ENCODE assay signal across 24 cellular contexts in the genomic region with DNA sequence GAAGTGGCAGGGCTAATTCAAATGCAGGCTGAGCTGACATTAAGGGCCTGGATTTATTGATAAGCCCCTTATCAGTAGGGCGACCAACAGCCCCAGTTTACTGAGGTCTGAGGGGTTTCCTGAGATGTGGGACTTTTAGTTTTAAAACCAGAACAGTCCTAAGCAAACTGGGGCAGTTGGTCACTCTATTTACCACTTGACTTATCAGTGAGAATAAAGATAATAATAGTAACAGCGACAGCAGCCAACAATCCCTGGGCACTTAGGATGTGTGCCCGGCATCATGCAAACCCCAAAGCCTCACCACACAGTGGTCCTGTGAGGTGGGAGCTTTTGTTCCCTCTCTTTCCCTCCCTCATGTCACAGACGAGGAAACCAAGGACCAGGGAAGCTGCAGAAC. TPM values are rescaled to one million over a fixed set of nuclear protein-coding genes. Genes with fewer than 3 reads are reported as not detected.
DNase-seq lines count a peak whose midpoint lies in the region; ATAC-seq and TF ChIP-seq lines count a peak whose summit lies in the region.
"Had no signal": no experiment of that assay in that cellular context is flagged by ENCODE, and none has a peak within 500 bp of the region (broad histone marks: within the 10 kb centered on the region; RNA-seq: fewer than 3 reads in every experiment).

No MANE protein-coding gene starts in this region.

- H3K9me3 Mint-ChIP-seq in CD4-positive, alpha-beta memory T cell = peaks cover 0 to 2% (median 0%) of the 10 kb centered on the region in 8 donors
- H3K9me3 Mint-ChIP-seq: activated T-helper 17 cell treated with anti-CD3 and anti-CD28 coated beads, Interleukin-2, amount 50 U/mL, for 72 hours had no signal

- peak overlapping the region in 6 of 7 donors; percentile 22 to 89 (median 66) for H3K27ac Mint-ChIP-seq in CD4-positive, alpha-beta memory T cell

- POLR2A ChIA-PET in CD4-positive, alpha-beta memory T cell (lab: Charles Lee; ENCODE audit: partially characterized antibody) = interaction anchor here (2.4 kb wide), 1 partner anchor 27 kb away, joined by 7 read pairs; no protein-coding TSS in a partner anchor

- TF ChIP-seq CTCF in heart right ventricle (IDR thresholded peaks at IDR 0.05) = no peak
- no peak for TF ChIP-seq CTCF in psoas muscle (IDR thresholded peaks at IDR 0.05)
- TF ChIP-seq CTCF in uterus (IDR thresholded peaks at IDR 0.05) = no peak
- no peak for TF ChIP-seq CTCF in upper lobe of right lung (IDR thresholded peaks at IDR 0.05)

- WGBS in heart right ventricle, 2 donors = 47 to 55% methylated on average over 4 of the region's 4 CpGs
- 74 to 78% (median 75%) methylated on average over 4 of the region's 4 CpGs for WGBS in psoas muscle, 3 donors

- H3K4me1 ChIP-seq in CD4-positive, alpha-beta memory T cell (ENCODE audit: insufficient read depth, low read length) = peaks cover 97% of the 10 kb centered on the region
- peaks cover 4 to 78% (median 30%) of the 10 kb centered on the region in 9 donors for H3K4me1 ChIP-seq in heart right ventricle
- peaks cover 12% of the 10 kb centered on the region for H3K4me1 ChIP-seq in psoas muscle
- H3K4me1 ChIP-seq in uterus = no peaks in the 10 kb centered on the region
- peaks cover 31% of the 10 kb centered on the region for H3K4me1 ChIP-seq in upper lobe of right lung
- H3K4me1 ChIP-seq: pancreas, suprapubic skin, vagina had no signal

- H3K36me3 Mint-ChIP-seq in CD4-positive, alpha-beta memory T cell = peaks cover 25 to 45% of the 10 kb centered on the region in 2 donors

- H3K27me3 Mint-ChIP-seq in CD4-positive, alpha-beta memory T cell = no peaks in the 10 kb centered on the region
- H3K27me3 Mint-ChIP-seq: activated naive CD8-positive, alpha-beta T cell; activated T-helper 17 cell treated with anti-CD3 and anti-CD28 coated beads, Interleukin-2, amount 50 U/mL, for 72 hours had no signal

- no peak for TF ChIP-seq POLR2A in uterus (IDR thresholded peaks at IDR 0.05)

- no peak overlapping the region for H3K4me3 ChIP-seq in CD4-positive, alpha-beta memory T cell (ENCODE audit: low read length in 2 of 2)
- H3K4me3 ChIP-seq in heart right ventricle (no peak overlapping the region), psoas muscle (no peak overlapping the region), uterus (no peak overlapping the region), upper lobe of right lung (no peak overlapping the region)
- H3K4me3 ChIP-seq: esophagus squamous epithelium, gastroesophageal sphincter, pancreas, suprapubic skin, vagina had no signal

- in situ Hi-C loops in ACHN (cut with HindIII; ENCODE audit: low pct_ligation_motif_present, low pct_unique_long_range_greater_than_20kb, low sequenced_read_pairs) = no loop called here

- peaks cover 9% of the 10 kb centered on the region for H3K36me3 ChIP-seq in CD4-positive, alpha-beta memory T cell (ENCODE audit: insufficient read depth, low read length)
- peaks cover 0 to 9% (median 0%) of the 10 kb centered on the region in 9 donors for H3K36me3 ChIP-seq in heart right ventricle
- H3K36me3 ChIP-seq in psoas muscle (ENCODE audit: insufficient read depth in 1 of 2, low read depth in 1 of 2) = no peaks in the 10 kb centered on the region
- H3K36me3 ChIP-seq in uterus = no peaks in the 10 kb centered on the region
- no peaks in the 10 kb centered on the region for H3K36me3 ChIP-seq in upper lobe of right lung
- H3K36me3 ChIP-seq: esophagus squamous epithelium, gastroesophageal sphincter, pancreas, suprapubic skin, vagina had no signal

- no peaks in the 10 kb centered on the region for H3K27me3 ChIP-seq in CD4-positive, alpha-beta memory T cell (ENCODE audit: insufficient read depth, low read length)
- H3K27me3 ChIP-seq in heart right ventricle = no peaks in the 10 kb centered on the region
- no peaks in the 10 kb centered on the region for H3K27me3 ChIP-seq in psoas muscle (ENCODE audit: insufficient read depth in 3 of 3, low read length in 2 of 3)
- no peaks in the 10 kb centered on the region for H3K27me3 ChIP-seq in uterus
- peaks cover 3% of the 10 kb centered on the region for H3K27me3 ChIP-seq in upper lobe of right lung
- H3K27me3 ChIP-seq: suprapubic skin, vagina had no signal

- intact Hi-C loops in CD4-positive, alpha-beta memory T cell (cut with micrococcal nuclease) = no loop called here
- intact Hi-C loops in heart right ventricle (cut with DNase I) (no loop called here), psoas muscle (cut with DNase I) (no loop called here), uterus (cut with DNase I; ENCODE audit: low total_unique reads) (no loop called here), upper lobe of right lung (cut with DNase I) (no loop called here)

- no peak overlapping the region for H3K27ac ChIP-seq in CD4-positive, alpha-beta memory T cell (ENCODE audit: low read depth, low read length)
- H3K27ac ChIP-seq in heart right ventricle (peak overlapping the region in 1 of 10 donors; percentile 10), psoas muscle (peak overlapping the region; percentile 58), uterus (no peak overlapping the region), upper lobe of right lung (no peak overlapping the region)
- H3K27ac ChIP-seq: esophagus squamous epithelium, gastroesophageal sphincter, pancreas, suprapubic skin, vagina had no signal

- no peak for DNase-seq in CD4-positive, alpha-beta memory T cell
- DNase-seq in OCI-M1 (lab: John Stamatoyannopoulos, UW) (peak; percentile 75), heart right ventricle (no peak), psoas muscle (no peak), uterus (no peak), upper lobe of right lung (no peak), ACHN (no peak)
- DNase-seq: activated CD4-positive, alpha-beta T cell treated with anti-CD3 and anti-CD28 coated beads for 48 hours; effector memory CD4-positive, alpha-beta T cell; esophagus squamous epithelium; KG1; kidney; mammary epithelial cell; MV-4-11; NCI-H2171; NCI-H526 had no signal

- H3K9me3 ChIP-seq in CD4-positive, alpha-beta memory T cell (ENCODE audit: control insufficient read depth in 1 of 2, low read length in 2 of 2) = no peaks in the 10 kb centered on the region
- H3K9me3 ChIP-seq in heart right ventricle (no peaks in the 10 kb centered on the region), psoas muscle (no peaks in the 10 kb centered on the region), uterus (no peaks in the 10 kb centered on the region), upper lobe of right lung (no peaks in the 10 kb centered on the region)
- H3K9me3 ChIP-seq: esophagus squamous epithelium, gastroesophageal sphincter, pancreas, suprapubic skin, vagina had no signal

- peaks cover 67 to 94% (median 81%) of the 10 kb centered on the region in 4 donors for H3K4me1 Mint-ChIP-seq in CD4-positive, alpha-beta memory T cell

- CTCF ChIA-PET in CD4-positive, alpha-beta memory T cell (lab: Charles Lee; ENCODE audit: partially characterized antibody) = interaction anchor here (1.2 to 2.1 kb wide), 3 partner anchors 26 to 143 kb away, joined by 3 to 8 read pairs (median 3); no protein-coding TSS in a partner anchor

- H3K4me3 Mint-ChIP-seq in CD4-positive, alpha-beta memory T cell = peak overlapping the region in 3 of 8 donors; percentile 17 to 34 (median 20)
- H3K4me3 Mint-ChIP-seq: activated naive CD8-positive, alpha-beta T cell; activated T-helper 17 cell treated with anti-CD3 and anti-CD28 coated beads, Interleukin-2, amount 50 U/mL, for 72 hours had no signal

- peak; percentile 39 to 85 (median 63) for ATAC-seq in heart right ventricle
- peak; percentile 56 to 75 (median 62) for ATAC-seq in psoas muscle
- ATAC-seq in upper lobe of right lung = no peak
- ATAC-seq: activated T-helper 17 cell treated with anti-CD3 and anti-CD28 coated beads, Interleukin-2, amount 50 U/mL, for 72 hours; gastroesophageal sphincter; HCT116; pancreas; sciatic nerve had no signal

RNA-seq across cellular contexts. Expression of a gene that starts 27.6 kb away (rescaled TPM):
- total RNA-seq in CD4-positive, alpha-beta memory T cell = 100 to 1,000 TPM; 164 to 165 TPM
- 10 to 100 TPM; 10.6 to 79.6 TPM for polyA plus RNA-seq in CD4-positive, alpha-beta memory T cell
- total RNA-seq in heart right ventricle (10 to 100 TPM in 4 of 10 donors, 1 to 10 TPM in 6; 4.6 to 23.4 (median 8.5) TPM), psoas muscle (1 to 10 TPM; 5.3 to 8.3 (median 6.9) TPM), uterus (10 to 100 TPM in 2 of 4 donors, 1 to 10 TPM in 2; 3.6 to 19.7 (median 11.3) TPM), upper lobe of right lung (66.0 TPM)
- polyA plus RNA-seq in heart right ventricle (10 to 100 TPM in 1 of 2 donors, 1 to 10 TPM in 1; 9.0 to 11.9 TPM), psoas muscle (1 to 10 TPM; 2.5 to 4.0 (median 3.5) TPM)
